In genomic region chr4:95118507-95118906, GRCh38 we compare ENCODE assay signal across 18 cellular contexts.
A peak's percentile ranks its signal among the peaks of the same experiment; 100 is the strongest.
DNase-seq lines count a peak whose midpoint lies in the region; ATAC-seq, FAIRE-seq and TF ChIP-seq lines count a peak whose summit lies in the region.
"Had no signal": no experiment of that assay in that cellular context is flagged by ENCODE, and none has a peak within 500 bp of the region (broad histone marks: within the 10 kb centered on the region; RNA-seq: fewer than 3 reads in every experiment).

No MANE protein-coding gene starts in this region.

- TF ChIP-seq POLR2A in GM12891 (IDR thresholded peaks at IDR 0.05; ENCODE audit: low read depth, low read length): no peak

- DNase-seq in NCI-H748 (lab: John Stamatoyannopoulos, UW; ENCODE audit: unreplicated experiment) (peak; percentile 25), NCI-H748 treated with DMSO at 0.1 percent for 48 hours (lab: John Stamatoyannopoulos, UW) (no peak), SK-N-DZ (ENCODE audit: low spot score) (peak; percentile 48), mucosa of gallbladder (ENCODE audit: low spot score) (peak; percentile 16), NCI-H524 (lab: John Stamatoyannopoulos, UW) (no peak), GM12891 (ENCODE audit: insufficient read length, low spot score) (no peak), NCI-H2227 treated with DMSO at 0.1 percent for 48 hours (lab: John Stamatoyannopoulos, UW) (no peak)
- DNase-seq: 8988T, GF-D8, NCI-H1048, NCI-H1436 treated with DMSO at 0.1 percent for 48 hours, NCI-H2081, NCI-H524 treated with DMSO at 0.1 percent for 48 hours, PC-3 had no signal

- ATAC-seq in HG03139 (IDR thresholded peaks at IDR 0.05; ENCODE audit: unreplicated experiment): no peak
- ATAC-seq: K562, PC-3 had no signal

- no peak for FAIRE-seq in GM12891 (lab: Jason Lieb, UNC)
- FAIRE-seq: GM12892, H1, K562 had no signal

TF ChIP-seq in GM12891, 5 proteins besides CTCF, POLR2A, EP300 and RAD21:
- no peak for TF ChIP-seq TAF1 (IDR thresholded peaks at IDR 0.05; ENCODE audit: low read depth, low read length)

Comparison
In these comparisons a context has a peak if more than half of its experiments do, and no peak if none do; other contexts are left out.
1. DNase-seq: peak in NCI-H748 (single experiment), SK-N-DZ (single experiment) and mucosa of gallbladder (single experiment); none in NCI-H748 treated with DMSO at 0.1 percent for 48 hours (single experiment), NCI-H524 (0 of 2), GM12891 (single experiment) and NCI-H2227 treated with DMSO at 0.1 percent for 48 hours (single experiment).